Comparison of ENCODE assay signal across 8 cellular contexts in the genomic region with DNA sequence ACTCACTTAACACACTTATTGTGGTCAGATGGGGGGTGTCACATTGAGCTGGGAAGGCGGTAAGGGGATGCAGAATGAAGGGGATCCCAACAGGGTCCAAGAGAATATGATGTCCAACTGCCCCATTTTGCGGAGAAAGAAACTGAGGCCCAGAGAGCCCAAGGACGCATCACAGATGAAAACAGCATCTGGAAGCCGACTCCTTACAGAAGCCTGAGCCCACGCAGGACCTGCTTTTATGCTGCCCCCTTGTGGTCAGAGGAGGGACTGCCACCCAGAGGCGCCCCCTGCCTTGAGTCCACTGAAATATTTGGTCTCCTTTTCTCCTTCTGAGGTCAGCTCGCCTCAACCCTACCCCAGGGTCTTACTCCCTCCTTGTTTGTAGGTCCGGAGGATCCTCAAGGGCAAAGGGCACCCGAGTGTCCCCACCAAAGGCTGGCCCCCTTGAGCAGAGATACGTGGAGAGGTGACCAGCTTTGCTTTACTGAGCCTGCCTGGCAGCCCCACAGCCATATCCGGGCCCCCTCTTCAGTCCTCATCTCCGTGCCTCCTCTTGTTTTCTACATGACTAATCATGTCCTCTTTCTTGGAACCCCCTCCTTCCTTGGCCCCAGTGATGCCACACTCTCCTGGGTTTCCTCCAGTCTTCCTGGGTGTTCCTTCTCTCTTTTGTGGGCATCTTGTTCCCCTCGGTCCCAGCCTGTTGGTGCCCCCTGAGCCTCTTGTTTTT. TPM values are rescaled to one million over a fixed set of nuclear protein-coding genes. Genes with fewer than 3 reads are reported as not detected.
DNase-seq lines count a peak whose midpoint lies in the region; ATAC-seq and TF ChIP-seq lines count a peak whose summit lies in the region.

No MANE protein-coding gene starts in this region.

- DNase-seq in GM06990 (ENCODE audit: extremely low read depth, insufficient read length) (peak; percentile 50), SK-N-DZ (ENCODE audit: low spot score) (peak; percentile 78), head of caudate nucleus (peak in 41 of 42 donors; percentile 57 to 93 (median 82)), prostate gland (ENCODE audit: low spot score) (peak; percentile 35), uterus (peak; percentile 64 to 66)
- DNase-seq in activated naive CD4-positive, alpha-beta T cell treated with Interleukin-2 at 50 U/mL for 16 hours: peak; percentile 77

- H3K27ac ChIP-seq in prostate gland (no peak overlapping the region), uterus (no peak overlapping the region)

- H3K27me3 ChIP-seq in GM06990 (replicated peaks; ENCODE audit: control insufficient read depth, insufficient read depth, low read length) (peaks cover 1% of the 10 kb centered on the region), prostate gland (replicated peaks; ENCODE audit: insufficient read depth) (no peaks in the 10 kb centered on the region), uterus (no peaks in the 10 kb centered on the region)

- intact Hi-C loops in head of caudate nucleus (cut with DNase I) (loop anchor here (10.0 kb wide), 1 partner anchor 692 kb away; no protein-coding TSS in a partner anchor), prostate gland (cut with DNase I) (loop anchor here (1.0 kb wide), 1 partner anchor 24 kb away; no protein-coding TSS in a partner anchor), uterus (cut with DNase I; ENCODE audit: low total_unique reads) (loop anchor here (2.0 kb wide), 1 partner anchor 228 kb away; no protein-coding TSS in a partner anchor)

- H3K9me3 ChIP-seq in prostate gland: no peaks in the 10 kb centered on the region
- H3K9me3 ChIP-seq in uterus: no peaks in the 10 kb centered on the region

- TF ChIP-seq CTCF in GM06990 (IDR thresholded peaks at IDR 0.05; ENCODE audit: insufficient read depth, low read length, poor library complexity, severe bottlenecking) (peak; percentile 100), prostate gland (IDR thresholded peaks at IDR 0.05) (peak; percentile 83 to 94 (median 89)), uterus (IDR thresholded peaks at IDR 0.05) (peak; percentile 78 to 92 (median 86))

- TF ChIP-seq EP300 in Ishikawa (IDR thresholded peaks at IDR 0.05; ENCODE audit: borderline replicate concordance): no peak

- TF ChIP-seq POLR2A in prostate gland (IDR thresholded peaks at IDR 0.05) (no peak), uterus (IDR thresholded peaks at IDR 0.05) (no peak)

- H3K36me3 ChIP-seq in GM06990 (ENCODE audit: control insufficient read depth, insufficient read depth, low read length) (no peaks in the 10 kb centered on the region), prostate gland (no peaks in the 10 kb centered on the region), uterus (no peaks in the 10 kb centered on the region)

- no peak for ATAC-seq in GM21717 (IDR thresholded peaks at IDR 0.05; ENCODE audit: unreplicated experiment)

- 26% methylated on average over 13 of the region's 13 CpGs for WGBS in prostate gland

- TF ChIP-seq RAD21 in Ishikawa (IDR thresholded peaks at IDR 0.05; ENCODE audit: low read depth): peak; percentile 97

- peaks cover 4% of the 10 kb centered on the region for H3K4me1 ChIP-seq in prostate gland (replicated peaks)
- H3K4me1 ChIP-seq in uterus: peaks cover 0 to 4% of the 10 kb centered on the region in 2 donors

- no peak overlapping the region for H3K4me3 ChIP-seq in GM06990 (replicated peaks; ENCODE audit: low read depth, low read length)
- no peak overlapping the region for H3K4me3 ChIP-seq in prostate gland
- H3K4me3 ChIP-seq in uterus: no peak overlapping the region

TF ChIP-seq in Ishikawa, 13 proteins besides CTCF, POLR2A, EP300 and RAD21:
- TF ChIP-seq ZBTB7A (IDR thresholded peaks at IDR 0.05; ENCODE audit: low read depth) (no peak), NFIC (IDR thresholded peaks at IDR 0.05) (no peak), CEBPB (IDR thresholded peaks at IDR 0.05) (no peak), TAF1 (IDR thresholded peaks at IDR 0.05; ENCODE audit: low read depth) (no peak), USF1 (IDR thresholded peaks at IDR 0.05) (no peak), CREB1 (IDR thresholded peaks at IDR 0.05; ENCODE audit: low read depth) (no peak), EGR1 (IDR thresholded peaks at IDR 0.05) (no peak), YY1 (IDR thresholded peaks at IDR 0.05; ENCODE audit: low read depth) (no peak), TCF12 (IDR thresholded peaks at IDR 0.05; ENCODE audit: low read depth) (no peak), TEAD4 (IDR thresholded peaks at IDR 0.05) (no peak), FOXM1 (IDR thresholded peaks at IDR 0.05; ENCODE audit: borderline replicate concordance, low read depth) (no peak)
- TF ChIP-seq, protein P1, sequence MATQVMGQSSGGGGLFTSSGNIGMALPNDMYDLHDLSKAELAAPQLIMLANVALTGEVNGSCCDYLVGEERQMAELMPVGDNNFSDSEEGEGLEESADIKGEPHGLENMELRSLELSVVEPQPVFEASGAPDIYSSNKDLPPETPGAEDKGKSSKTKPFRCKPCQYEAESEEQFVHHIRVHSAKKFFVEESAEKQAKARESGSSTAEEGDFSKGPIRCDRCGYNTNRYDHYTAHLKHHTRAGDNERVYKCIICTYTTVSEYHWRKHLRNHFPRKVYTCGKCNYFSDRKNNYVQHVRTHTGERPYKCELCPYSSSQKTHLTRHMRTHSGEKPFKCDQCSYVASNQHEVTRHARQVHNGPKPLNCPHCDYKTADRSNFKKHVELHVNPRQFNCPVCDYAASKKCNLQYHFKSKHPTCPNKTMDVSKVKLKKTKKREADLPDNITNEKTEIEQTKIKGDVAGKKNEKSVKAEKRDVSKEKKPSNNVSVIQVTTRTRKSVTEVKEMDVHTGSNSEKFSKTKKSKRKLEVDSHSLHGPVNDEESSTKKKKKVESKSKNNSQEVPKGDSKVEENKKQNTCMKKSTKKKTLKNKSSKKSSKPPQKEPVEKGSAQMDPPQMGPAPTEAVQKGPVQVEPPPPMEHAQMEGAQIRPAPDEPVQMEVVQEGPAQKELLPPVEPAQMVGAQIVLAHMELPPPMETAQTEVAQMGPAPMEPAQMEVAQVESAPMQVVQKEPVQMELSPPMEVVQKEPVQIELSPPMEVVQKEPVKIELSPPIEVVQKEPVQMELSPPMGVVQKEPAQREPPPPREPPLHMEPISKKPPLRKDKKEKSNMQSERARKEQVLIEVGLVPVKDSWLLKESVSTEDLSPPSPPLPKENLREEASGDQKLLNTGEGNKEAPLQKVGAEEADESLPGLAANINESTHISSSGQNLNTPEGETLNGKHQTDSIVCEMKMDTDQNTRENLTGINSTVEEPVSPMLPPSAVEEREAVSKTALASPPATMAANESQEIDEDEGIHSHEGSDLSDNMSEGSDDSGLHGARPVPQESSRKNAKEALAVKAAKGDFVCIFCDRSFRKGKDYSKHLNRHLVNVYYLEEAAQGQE (IDR thresholded peaks at IDR 0.05; ENCODE audit: low read depth): no peak
- TF ChIP-seq, protein P2, sequence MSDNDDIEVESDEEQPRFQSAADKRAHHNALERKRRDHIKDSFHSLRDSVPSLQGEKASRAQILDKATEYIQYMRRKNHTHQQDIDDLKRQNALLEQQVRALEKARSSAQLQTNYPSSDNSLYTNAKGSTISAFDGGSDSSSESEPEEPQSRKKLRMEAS (IDR thresholded peaks at IDR 0.05): no peak

RNA-seq across cellular contexts. Expression of gene TTLL11, which starts 30.0 kb away (rescaled TPM):
- polyA plus RNA-seq in SK-N-DZ (2014; cell fraction: cytosol; rRNA removed): 4.8 and 9.5 TPM in 2 replicates
- polyA plus RNA-seq in SK-N-DZ (2014; cell fraction: nucleus; rRNA removed): 7.7 and 12.8 TPM in 2 replicates
- total RNA-seq in prostate gland (10 to 100 TPM; 11.7 to 11.9 TPM), uterus (10 to 100 TPM in 2 of 4 donors, 1 to 10 TPM in 2; 7.4 to 14.7 (median 11.0) TPM)

RNA-seq across cellular contexts. Expression of gene NDUFA8, which starts 36.5 kb away (rescaled TPM):
- polyA plus RNA-seq in SK-N-DZ (2014; cell fraction: cytosol; rRNA removed): 38.0 and 51.3 TPM in 2 replicates
- 43.3 and 50.4 TPM in 2 replicates for polyA plus RNA-seq in SK-N-DZ (2014; cell fraction: nucleus; rRNA removed)
- total RNA-seq in prostate gland: 10 to 100 TPM; 60.7 to 69.6 TPM
- 10 to 100 TPM; 22.8 to 39.2 (median 31.4) TPM for total RNA-seq in uterus

RNA-seq across cellular contexts. Expression of gene MORN5, which starts 36.6 kb away (rescaled TPM):
- not detected in 2 replicates for polyA plus RNA-seq in SK-N-DZ (2014; cell fraction: cytosol; rRNA removed)
- not detected in 2 replicates for polyA plus RNA-seq in SK-N-DZ (2014; cell fraction: nucleus; rRNA removed)
- total RNA-seq in prostate gland (1 to 10 TPM in 1 of 2 donors, not detected in 1; 2.1 TPM), uterus (10 to 100 TPM in 1 of 4 donors, 1 to 10 TPM in 1, not detected in 2; 1.8 to 12.6 TPM)
